In genomic region chr18:12397793-12398192, GRCh38 we compare ENCODE assay signal across 16 cellular contexts. TPM values are rescaled to one million over a fixed set of nuclear protein-coding genes. Genes with fewer than 3 reads are reported as not detected.
"Had no signal": no experiment of that assay in that cellular context is flagged by ENCODE, and none has a peak within 500 bp of the region (broad histone marks: within the 10 kb centered on the region; RNA-seq: fewer than 3 reads in every experiment).

No MANE protein-coding gene starts in this region.

- H3K9me3 Mint-ChIP-seq: nephron progenitor cell had no signal

- DNase-seq: effector memory CD4-positive, alpha-beta T cell; gastrocnemius medialis; heart right ventricle; hypothalamus; kidney glomerular epithelial cell; mesendoderm; naive thymus-derived CD4-positive, alpha-beta T cell; nephron progenitor cell; posterior cingulate gyrus; stimulated activated CD4-positive, alpha-beta T cell treated with anti-CD3 and anti-CD28 coated beads, Interleukin-15, amount 100 ng/mL, for 24 hours; stimulated activated CD4-positive, alpha-beta T cell treated with anti-CD3 and anti-CD28 coated beads, Interleukin-1b, Interleukin-23, amount 100 ng/mL, for 48 hours; stimulated activated naive CD4-positive, alpha-beta T cell; stomach; transverse colon had no signal

- H3K36me3 Mint-ChIP-seq: naive thymus-derived CD4-positive, alpha-beta T cell had no signal

- H3K27ac Mint-ChIP-seq: naive thymus-derived CD4-positive, alpha-beta T cell; nephron progenitor cell had no signal

- H3K4me3 Mint-ChIP-seq: naive thymus-derived CD4-positive, alpha-beta T cell; nephron progenitor cell had no signal

- ATAC-seq: esophagus mucosa; gastrocnemius medialis; heart right ventricle; naive thymus-derived CD4-positive, alpha-beta T cell had no signal

RNA-seq across cellular contexts. Expression of gene PRELID3A, which starts 9.9 kb away (rescaled TPM):
- total RNA-seq: mononuclear cell had no signal
